ENCODE assay signal across 8 cellular contexts in genomic region chr11:121451178-121451981, GRCh38.
DNase-seq lines count a peak whose midpoint lies in the region; ATAC-seq, FAIRE-seq and TF ChIP-seq lines count a peak whose summit lies in the region.

No MANE protein-coding gene starts in this region.

- peak overlapping the region; percentile 97 for H3K4me3 ChIP-seq in OCI-LY1 (ENCODE audit: low read depth, low read length, poor library complexity, severe bottlenecking)
- peak overlapping the region; percentile 45 to 90 for H3K4me3 ChIP-seq in muscle layer of duodenum (ENCODE audit: low read depth in 1 of 2, low read length in 2 of 2)

- FAIRE-seq in urothelium cell line (lab: Jason Lieb, UNC), result no peak

- ATAC-seq in central memory CD8-positive, alpha-beta T cell (replicated peaks; ENCODE audit: extremely low read depth, poor library complexity, severe bottlenecking), result peak; percentile 17

- H4K20me1 ChIP-seq in OCI-LY1 (ENCODE audit: insufficient read depth, low read length), result no peaks in the 10 kb centered on the region

- no peak overlapping the region for H2AFZ ChIP-seq in OCI-LY1 (ENCODE audit: low read length)

- peaks cover 21% of the 10 kb centered on the region; the same call in 1 of the 2 replicates for H3K36me3 ChIP-seq in OCI-LY1 (ENCODE audit: insufficient read depth, low read length)
- no peaks in the 10 kb centered on the region for H3K36me3 ChIP-seq in muscle layer of duodenum (ENCODE audit: control insufficient read depth in 1 of 2, insufficient read depth in 2 of 2, low read length in 2 of 2)

- no peaks in the 10 kb centered on the region for H3K9me3 ChIP-seq in OCI-LY1 (ENCODE audit: low read length)
- no peaks in the 10 kb centered on the region for H3K9me3 ChIP-seq in muscle layer of duodenum (ENCODE audit: control insufficient read depth in 1 of 2, low read length in 2 of 2)

- H3K79me2 ChIP-seq in OCI-LY1 (ENCODE audit: insufficient read depth, low read length), result peaks cover 42% of the 10 kb centered on the region

- H3K27ac ChIP-seq in OCI-LY1 (ENCODE audit: low read depth, low read length, poor library complexity, severe bottlenecking) (peak overlapping the region; percentile 98), muscle layer of duodenum (ENCODE audit: low read length) (peak overlapping the region; percentile 6)

- H3K27me3 Mint-ChIP-seq in central memory CD8-positive, alpha-beta T cell, result no peaks in the 10 kb centered on the region

- H3K4me1 ChIP-seq in OCI-LY1 (ENCODE audit: insufficient read depth, low read length, severe bottlenecking) (peaks cover 84% of the 10 kb centered on the region), muscle layer of duodenum (ENCODE audit: control insufficient read depth in 1 of 2, insufficient read depth in 2 of 2, low read length in 2 of 2) (peaks cover 4 to 7% of the 10 kb centered on the region in 2 donors)

- H3K27me3 ChIP-seq in OCI-LY1 (ENCODE audit: insufficient read depth, low read length) (no peaks in the 10 kb centered on the region), muscle layer of duodenum (ENCODE audit: low read depth, low read length) (no peaks in the 10 kb centered on the region)

- no peaks in the 10 kb centered on the region for H3K9me2 ChIP-seq in OCI-LY1 (ENCODE audit: low read depth, low read length)

- peaks cover 17% of the 10 kb centered on the region for H3F3A ChIP-seq in OCI-LY1 (ENCODE audit: insufficient read depth, low read length)

- no peaks in the 10 kb centered on the region for H3K9me3 Mint-ChIP-seq in central memory CD8-positive, alpha-beta T cell

- H3K4me1 Mint-ChIP-seq in central memory CD8-positive, alpha-beta T cell, result peaks cover 82% of the 10 kb centered on the region

- peaks cover 31% of the 10 kb centered on the region for H3K36me3 Mint-ChIP-seq in central memory CD8-positive, alpha-beta T cell (ENCODE audit: insufficient read depth)

- H3K27ac Mint-ChIP-seq in central memory CD8-positive, alpha-beta T cell (ENCODE audit: low read depth), result peak overlapping the region; percentile 95

- H3K4me2 ChIP-seq in OCI-LY1 (ENCODE audit: low read length), result peak overlapping the region; percentile 77

- TF ChIP-seq CTCF in OCI-LY1 (IDR thresholded peaks at IDR 0.05; ENCODE audit: low read length), result no peak

- H3K4me3 Mint-ChIP-seq in central memory CD8-positive, alpha-beta T cell, result peak overlapping the region; percentile 98

- DNase-seq in NCI-H748 (lab: John Stamatoyannopoulos, UW; ENCODE audit: unreplicated experiment), result peak; percentile 56
- DNase-seq in NCI-H748 treated with DMSO at 0.1 percent for 48 hours (lab: John Stamatoyannopoulos, UW), result no peak
- no peak for DNase-seq in central memory CD8-positive, alpha-beta T cell (ENCODE audit: low spot score in 2 of 2)
- DNase-seq in NCI-H446 treated with DMSO at 0.1 percent for 48 hours (lab: John Stamatoyannopoulos, UW), result no peak
- no peak for DNase-seq in anterior cingulate cortex (lab: John Stamatoyannopoulos, UW)
- DNase-seq in urothelium cell line (ENCODE audit: low spot score), result no peak

- peak overlapping the region; percentile 97 for H3K9ac ChIP-seq in OCI-LY1 (ENCODE audit: low read length)
